In genomic region chr5:150567031-150567680, GRCh38 we compare ENCODE assay signal across 11 cellular contexts. TPM values are rescaled to one million over a fixed set of nuclear protein-coding genes. Genes with fewer than 3 reads are reported as not detected.
DNase-seq lines count a peak whose midpoint lies in the region; TF ChIP-seq lines count a peak whose summit lies in the region.
"Had no signal": no experiment of that assay in that cellular context is flagged by ENCODE, and none has a peak within 500 bp of the region (broad histone marks: within the 10 kb centered on the region; RNA-seq: fewer than 3 reads in every experiment).

No MANE protein-coding gene starts in this region.

- TF ChIP-seq CTCF in fibroblast of villous mesenchyme (IDR thresholded peaks at IDR 0.05; ENCODE audit: insufficient read depth, low read depth, low read length), result no peak

- DNase-seq in GM04504 (ENCODE audit: low read depth) (peak; percentile 62), SK-MEL-5 (ENCODE audit: low read depth, low spot score) (peak; percentile 10), fibroblast of villous mesenchyme (ENCODE audit: low read depth) (peak; percentile 98), skeletal muscle cell (ENCODE audit: low read depth) (peak; percentile 80), HuH-7.5 (ENCODE audit: low spot score) (no peak), T-helper 2 cell (no peak)
- DNase-seq in stimulated activated naive CD4-positive, alpha-beta T cell treated with Interleukin-2 at 50 U/mL for 16 hours (lab: John Stamatoyannopoulos, UW), result no peak
- no peak for DNase-seq in stimulated activated CD4-positive, alpha-beta T cell treated with anti-CD3 and anti-CD28 coated beads, Interleukin-4, amount 100 ng/mL, for 4 hours
- DNase-seq: activated CD4-positive, alpha-beta T cell treated with anti-CD3 and anti-CD28 coated beads for 1 hour; DMS53; naive thymus-derived CD8-positive, alpha-beta T cell had no signal

- H3K4me3 ChIP-seq in fibroblast of villous mesenchyme (ENCODE audit: low read depth, low read length) (no peak overlapping the region), skeletal muscle cell (ENCODE audit: low read depth, low read length) (no peak overlapping the region)

- in situ Hi-C loops in SK-MEL-5 (cut with HindIII; ENCODE audit: low pct_unique_long_range_greater_than_20kb, low sequenced_read_pairs), result no loop called here

RNA-seq across cellular contexts. Expression of gene NDST1, which starts 59.2 kb away (rescaled TPM):
- total RNA-seq in SK-MEL-5 (2014; rRNA removed; shearing (Covaris generic)), result 9.6 and 10.9 TPM in 2 replicates
- polyA plus RNA-seq in SK-MEL-5 (2015; cell fraction: cytosol; rRNA removed), result 25.3 and 39.3 TPM in 2 replicates
- polyA plus RNA-seq in SK-MEL-5 (2015; cell fraction: nucleus; rRNA removed), result 16.7 and 33.0 TPM in 2 replicates
- 87.2 and 89.5 TPM in 2 replicates for total RNA-seq in fibroblast of villous mesenchyme

Comparison
In these comparisons a context has a peak if more than half of its experiments do, and no peak if none do; other contexts are left out.
1. DNase-seq: peak in GM04504 (single experiment), SK-MEL-5 (single experiment), fibroblast of villous mesenchyme (single experiment) and skeletal muscle cell (single experiment); none in HuH-7.5 (single experiment), stimulated activated naive CD4-positive, alpha-beta T cell treated with Interleukin-2 at 50 U/mL for 16 hours (single experiment), stimulated activated CD4-positive, alpha-beta T cell treated with anti-CD3 and anti-CD28 coated beads, Interleukin-4, amount 100 ng/mL, for 4 hours (0 of 2) and T-helper 2 cell (0 of 5).